In genomic region chr5:31048975-31049290, GRCh38 we compare ENCODE assay signal across 17 cellular contexts.
DNase-seq lines count a peak whose midpoint lies in the region; ATAC-seq and TF ChIP-seq lines count a peak whose summit lies in the region.
"Had no signal": no experiment of that assay in that cellular context is flagged by ENCODE, and none has a peak within 500 bp of the region (broad histone marks: within the 10 kb centered on the region; RNA-seq: fewer than 3 reads in every experiment).

No MANE protein-coding gene starts in this region.

- no peak overlapping the region for H3K9ac ChIP-seq in mesendoderm (ENCODE audit: low read length)

- WGBS in mesendoderm (ENCODE audit: extremely low coverage, insufficient coverage, low lambda C conversion rate): no CpG with 5 or more reads among the region's 1 CpG

- H3K79me1 ChIP-seq in mesendoderm (ENCODE audit: low read length): no peaks in the 10 kb centered on the region

- H3K4me1 Mint-ChIP-seq in GM23338 (peaks cover 38% of the 10 kb centered on the region), brain (peaks cover 28% of the 10 kb centered on the region)
- no peaks in the 10 kb centered on the region for H3K4me1 Mint-ChIP-seq in activated T-cell treated with anti-CD3 and anti-CD28 coated beads, Interleukin-2, amount 50 U/mL, for 72 hours (ENCODE audit: low read depth)

- H3F3A ChIP-seq in GM23338 (replicated peaks; ENCODE audit: low read depth): no peaks in the 10 kb centered on the region

- H3K9me3 Mint-ChIP-seq in GM23338 (no peaks in the 10 kb centered on the region), brain (no peaks in the 10 kb centered on the region)
- peaks cover 1 to 17% of the 10 kb centered on the region in 2 donors for H3K9me3 Mint-ChIP-seq in activated T-cell treated with anti-CD3 and anti-CD28 coated beads, Interleukin-2, amount 50 U/mL, for 72 hours

- no peak overlapping the region for H4K5ac ChIP-seq in mesendoderm (ENCODE audit: low read length)

- no peaks in the 10 kb centered on the region; the same call in 1 of the 2 replicates for H3K9me2 ChIP-seq in GM23338 (ENCODE audit: insufficient read depth)

- H3K56ac ChIP-seq in mesendoderm (ENCODE audit: low read length): no peak overlapping the region

- TF ChIP-seq CTCF in GM23338 (conservative IDR thresholded peaks at IDR 0.05; ENCODE audit: low read depth in 2 of 2) (no peak), brain (conservative IDR thresholded peaks at IDR 0.05) (no peak)

- H3K36me3 Mint-ChIP-seq in GM23338 (ENCODE audit: low read depth) (no peaks in the 10 kb centered on the region), brain (no peaks in the 10 kb centered on the region)
- H3K36me3 Mint-ChIP-seq in activated T-cell treated with anti-CD3 and anti-CD28 coated beads, Interleukin-2, amount 50 U/mL, for 72 hours (ENCODE audit: insufficient read depth in 2 of 2): no peaks in the 10 kb centered on the region

- H3K4me1 ChIP-seq in GM23338 (ENCODE audit: insufficient read depth) (peaks cover 37% of the 10 kb centered on the region), mesendoderm (ENCODE audit: control insufficient read depth, low read depth, low read length) (no peaks in the 10 kb centered on the region)

- no peaks in the 10 kb centered on the region for H3K36me3 ChIP-seq in GM23338 (ENCODE audit: insufficient read depth)
- H3K36me3 ChIP-seq in mesendoderm (ENCODE audit: control insufficient read depth, insufficient read depth, low read length): no peaks in the 10 kb centered on the region

- H3K27ac Mint-ChIP-seq in GM23338 (no peak overlapping the region), brain (peak overlapping the region in 3 of 5 experiments; percentile 64 to 98 (median 68))
- no peak overlapping the region for H3K27ac Mint-ChIP-seq in activated T-cell treated with anti-CD3 and anti-CD28 coated beads, Interleukin-2, amount 50 U/mL, for 72 hours

- peak overlapping the region; percentile 11 for H3K18ac ChIP-seq in mesendoderm (ENCODE audit: low read length)

- H2BK5ac ChIP-seq in mesendoderm (ENCODE audit: low read length): no peak overlapping the region

- no peak overlapping the region for H3K4ac ChIP-seq in mesendoderm (ENCODE audit: low read depth, low read length)

- H3K79me2 ChIP-seq in GM23338 (replicated peaks; ENCODE audit: insufficient read depth) (no peaks in the 10 kb centered on the region), mesendoderm (ENCODE audit: control insufficient read depth, insufficient read depth, low read length) (no peaks in the 10 kb centered on the region)

- H3K4me3 ChIP-seq in GM23338: no peak overlapping the region
- no peak overlapping the region for H3K4me3 ChIP-seq in mesendoderm (ENCODE audit: low read length)
- H3K4me3 ChIP-seq: K562 had no signal

- no peaks in the 10 kb centered on the region for H4K20me1 ChIP-seq in GM23338 (replicated peaks; ENCODE audit: insufficient read depth)

- no peak overlapping the region for H3K23ac ChIP-seq in mesendoderm (ENCODE audit: low read length)

- H2BK120ac ChIP-seq in mesendoderm (ENCODE audit: low read depth, low read length): no peak overlapping the region

- no peak for DNase-seq in GM23338 (ENCODE audit: low spot score)
- peak; percentile 27 to 71 for DNase-seq in NCI-H446 (lab: John Stamatoyannopoulos, UW)
- no peak for DNase-seq in mesendoderm
- DNase-seq in activated T-cell treated with anti-CD3 and anti-CD28 coated beads, Interleukin-2, amount 50 U/mL, for 72 hours: no peak
- no peak for DNase-seq in SK-N-DZ (ENCODE audit: low spot score)
- no peak for DNase-seq in stimulated activated naive CD4-positive, alpha-beta T cell treated with Interleukin-2 at 50 U/mL for 16 hours (lab: John Stamatoyannopoulos, UW)
- DNase-seq: H7; Kasumi-1; MV-4-11; NCI-H1105; NCI-H524; NK-92 treated with Interleukin-12 subunit alpha and Interleukin-12 subunit beta, amount 100 ng/mL, for 24 hours had no signal

- no peak for ATAC-seq in GM23338
- ATAC-seq in activated T-cell treated with anti-CD3 and anti-CD28 coated beads, Interleukin-2, amount 50 U/mL, for 72 hours (replicated peaks in 1 of 2): no peak
- no peak for ATAC-seq in HG03135 (IDR thresholded peaks at IDR 0.05; ENCODE audit: unreplicated experiment)
- ATAC-seq: HepG2, K562, PC-3 had no signal

- H3K27ac ChIP-seq in GM23338 (ENCODE audit: low read depth) (no peak overlapping the region), mesendoderm (ENCODE audit: low read depth, low read length) (no peak overlapping the region)

- H3K4me2 ChIP-seq in GM23338 (no peak overlapping the region), mesendoderm (ENCODE audit: low read length) (no peak overlapping the region)

- peak overlapping the region; percentile 54; the same call in 1 of the 2 replicates for H2AFZ ChIP-seq in GM23338

- H3K27me3 ChIP-seq in GM23338 (ENCODE audit: insufficient read depth): no peaks in the 10 kb centered on the region
- no peaks in the 10 kb centered on the region for H3K27me3 ChIP-seq in mesendoderm (ENCODE audit: insufficient read depth, low read length, poor library complexity)

- H3K27me3 Mint-ChIP-seq in GM23338 (ENCODE audit: insufficient read depth, low read depth, poor library complexity) (no peaks in the 10 kb centered on the region), brain (peaks cover 13% of the 10 kb centered on the region)
- H3K27me3 Mint-ChIP-seq in activated T-cell treated with anti-CD3 and anti-CD28 coated beads, Interleukin-2, amount 50 U/mL, for 72 hours (ENCODE audit: low read depth): no peaks in the 10 kb centered on the region

- H3K4me3 Mint-ChIP-seq in GM23338: no peak overlapping the region
- peak overlapping the region in 1 of 5 experiments; percentile 22 for H3K4me3 Mint-ChIP-seq in brain
- no peak overlapping the region for H3K4me3 Mint-ChIP-seq in activated T-cell treated with anti-CD3 and anti-CD28 coated beads, Interleukin-2, amount 50 U/mL, for 72 hours

- H2AK5ac ChIP-seq in mesendoderm (ENCODE audit: low read length): no peak overlapping the region

- no peak overlapping the region for H2BK15ac ChIP-seq in mesendoderm (replicated peaks; ENCODE audit: low read depth)

- no peak overlapping the region for H4K8ac ChIP-seq in mesendoderm (ENCODE audit: low read depth, low read length)

TF ChIP-seq in GM23338, 12 proteins besides CTCF, POLR2A, EP300 and RAD21 (continues in another document):
- no peak for TF ChIP-seq ZNF462 (CRISPR knock-in tag; IDR thresholded peaks at IDR 0.05)

Comparison
In these comparisons a context has a peak if more than half of its experiments do, and no peak if none do; other contexts are left out.
1. DNase-seq: peak in NCI-H446 (2 of 2); none in GM23338 (single experiment), mesendoderm (single experiment), activated T-cell treated with anti-CD3 and anti-CD28 coated beads, Interleukin-2, amount 50 U/mL, for 72 hours (0 of 2), SK-N-DZ (single experiment) and stimulated activated naive CD4-positive, alpha-beta T cell treated with Interleukin-2 at 50 U/mL for 16 hours (single experiment).
2. H3K27ac Mint-ChIP-seq: peak in brain (3 of 5); none in GM23338 (single experiment) and activated T-cell treated with anti-CD3 and anti-CD28 coated beads, Interleukin-2, amount 50 U/mL, for 72 hours (single experiment).